In the genomic region with DNA sequence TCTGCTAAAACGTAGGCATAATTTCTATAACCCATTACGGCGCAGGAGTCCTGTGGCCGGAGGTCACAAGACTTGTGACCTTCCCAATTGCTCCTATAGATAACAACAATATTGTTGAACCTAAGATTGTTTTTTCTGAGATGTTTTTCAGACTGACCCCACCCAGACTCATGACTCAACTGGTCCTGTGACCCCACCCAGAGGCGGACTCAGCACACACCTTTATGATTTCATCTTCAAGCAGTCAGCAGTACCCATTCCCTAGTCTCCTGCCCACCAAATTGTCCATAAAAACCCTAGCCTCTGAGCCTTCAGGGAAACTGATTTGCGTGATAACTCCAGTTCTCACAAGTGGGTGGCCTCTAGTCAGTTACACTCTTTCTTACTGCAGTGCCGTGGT, we compare ENCODE assay signal across 24 cellular contexts.
"Had no signal": no experiment of that assay in that cellular context is flagged by ENCODE, and none has a peak within 500 bp of the region (broad histone marks: within the 10 kb centered on the region; RNA-seq: fewer than 3 reads in every experiment).

No MANE protein-coding gene starts in this region.

- H3K9ac ChIP-seq: KMS-11, SK-N-SH had no signal

- H2AFZ ChIP-seq: PC-9 had no signal

- H3K4me2 ChIP-seq: KMS-11, PC-9, SK-N-SH had no signal

- H3K27me3 Mint-ChIP-seq: IgD-negative memory B cell had no signal

- DNase-seq: Kasumi-1, MM.1S, MV-4-11, NCI-H1048, NCI-H1105, NCI-H1436 treated with DMSO at 0.1 percent for 48 hours, NCI-H1694, NCI-H187 treated with DMSO at 0.1 percent for 48 hours, NCI-H2029 treated with DMSO at 0.1 percent for 48 hours, NCI-H2171 treated with DMSO at 0.1 percent for 48 hours, NCI-H345, NCI-H446 treated with DMSO at 0.1 percent for 48 hours, NCI-H510A treated with DMSO at 0.1 percent for 48 hours, NCI-H526, NCI-H82, PC-9, RPMI8226, SHP77, SK-N-SH, SW 1271 had no signal

- H3K4me3 ChIP-seq: K562, PC-9 had no signal

- H3K36me3 Mint-ChIP-seq: IgD-negative memory B cell had no signal

- H3K27ac ChIP-seq: HL-60, KMS-11, PC-9 had no signal

- H3K9me3 ChIP-seq: SK-N-SH had no signal
